ENCODE assay signal across 7 cellular contexts in genomic region chr10:88270871-88271713, GRCh38.
DNase-seq lines count a peak whose midpoint lies in the region; ATAC-seq and TF ChIP-seq lines count a peak whose summit lies in the region.

No MANE protein-coding gene starts in this region.

- in situ Hi-C loops in astrocyte of the cerebellum (cut with HindIII; ENCODE audit: low sequenced_read_pairs) = no loop called here

- intact Hi-C loops in posterior vena cava (cut with DNase I) = no loop called here

- DNase-seq in NOMO-1 treated with dmso at 0.1 percent for 144 hours (lab: John Stamatoyannopoulos, UW; ENCODE audit: unreplicated experiment) (peak; percentile 27), astrocyte of the cerebellum (ENCODE audit: low read depth) (peak; percentile 81), omental fat pad (ENCODE audit: low spot score) (no peak), posterior vena cava (ENCODE audit: low spot score) (no peak), NCI-H345 (lab: John Stamatoyannopoulos, UW) (no peak)

- TF ChIP-seq CTCF in astrocyte of the cerebellum (IDR thresholded peaks at IDR 0.05; ENCODE audit: low read depth, low read length, missing control alignments) = no peak
- no peak for TF ChIP-seq CTCF in omental fat pad (IDR thresholded peaks at IDR 0.05)

- no peak overlapping the region for H3K4me3 ChIP-seq in astrocyte of the cerebellum (ENCODE audit: low read depth, low read length)

- peak; percentile 93 for ATAC-seq in GM18868 (IDR thresholded peaks at IDR 0.05; ENCODE audit: unreplicated experiment)
- ATAC-seq in HG02759 (IDR thresholded peaks at IDR 0.05; ENCODE audit: unreplicated experiment) = peak; percentile 91
- ATAC-seq in omental fat pad (ENCODE audit: low FRiP score) = peak; percentile 90

Comparison
In these comparisons a context has a peak if more than half of its experiments do, and no peak if none do; other contexts are left out.
1. DNase-seq: peak in NOMO-1 treated with dmso at 0.1 percent for 144 hours (single experiment) and astrocyte of the cerebellum (single experiment); none in omental fat pad (single experiment), posterior vena cava (single experiment) and NCI-H345 (single experiment).
2. Peak in every context shown above with its lines, with median percentiles within 50 percentile points of each other: ATAC-seq.